ENCODE assay signal across 12 cellular contexts in the genomic region with DNA sequence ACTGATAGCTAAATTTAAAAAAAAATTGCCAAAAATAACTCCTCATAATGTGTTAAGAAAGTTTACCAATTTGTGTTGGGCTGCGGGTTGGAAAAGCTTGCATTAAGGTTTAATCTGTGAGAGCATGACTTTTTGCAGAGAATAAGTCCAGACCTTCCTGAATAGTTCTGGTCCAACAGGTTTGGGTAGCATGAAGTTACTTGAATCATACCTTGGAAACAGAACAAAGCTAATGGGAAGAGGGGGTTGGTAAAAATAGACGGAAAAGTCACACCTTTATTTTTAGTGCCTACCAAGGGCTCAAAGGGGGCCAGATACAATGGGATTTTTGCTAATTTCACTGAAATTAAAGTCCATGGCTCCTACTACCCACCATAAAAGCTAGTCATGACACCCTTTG. TPM values are rescaled to one million over a fixed set of nuclear protein-coding genes. Genes with fewer than 3 reads are reported as not detected.
A peak's percentile ranks its signal among the peaks of the same experiment; 100 is the strongest.
DNase-seq lines count a peak whose midpoint lies in the region; ATAC-seq and TF ChIP-seq lines count a peak whose summit lies in the region.
"Had no signal": no experiment of that assay in that cellular context is flagged by ENCODE, and none has a peak within 500 bp of the region (broad histone marks: within the 10 kb centered on the region; RNA-seq: fewer than 3 reads in every experiment).

No MANE protein-coding gene starts in this region.

- TF ChIP-seq CTCF in mammary epithelial cell (conservative IDR thresholded peaks at IDR 0.05 in 1 of 2, IDR thresholded peaks at IDR 0.05 in 1 of 2; ENCODE audit: extremely low read depth in 1 of 2, insufficient read depth in 1 of 2, low read depth in 1 of 2, low read length in 2 of 2) (no peak), gastrocnemius medialis (IDR thresholded peaks at IDR 0.05 in 4 of 5, conservative IDR thresholded peaks at IDR 0.05 in 1 of 5) (no peak), coronary artery (IDR thresholded peaks at IDR 0.05) (no peak)

- peak overlapping the region; percentile 20 for H3K27ac Mint-ChIP-seq in T-helper 2 cell treated with Interferon-gamma antibody and Interleukin-4, amounts not matched to agents 5 μg/mL and 100 μg/mL, for 36 hours

- no TSS peak for BruUV-seq in mammary epithelial cell (replicated peaks; lab: Mats Ljungman, UMichigan)

- intact Hi-C loops in mammary epithelial cell (cut with micrococcal nuclease) (no loop called here), gastrocnemius medialis (cut with DNase I; ENCODE audit: low total_unique reads) (no loop called here)

- CTCF ChIA-PET in mammary epithelial cell (lab: Charles Lee; ENCODE audit: low non-redundant PET), result no interaction called here

- WGBS in mammary epithelial cell (ENCODE audit: low coverage, missing lambda C conversion rate), result 0% methylated on average over 2 of the region's 2 CpGs

- H3K4me3 ChIP-seq in mammary epithelial cell (replicated peaks in 1 of 3; ENCODE audit: insufficient read depth in 1 of 3, low read depth in 2 of 3, low read length in 3 of 3) (peak overlapping the region in 1 of 3 experiments; percentile 21), gastrocnemius medialis (no peak overlapping the region), coronary artery (no peak overlapping the region)
- H3K4me3 ChIP-seq: tibial nerve had no signal

- ATAC-seq in gastrocnemius medialis (no peak), HG02870 (IDR thresholded peaks at IDR 0.05; ENCODE audit: unreplicated experiment) (no peak)

- H3K9me3 ChIP-seq in mammary epithelial cell (replicated peaks; ENCODE audit: insufficient read depth, low read length), result no peaks in the 10 kb centered on the region
- no peaks in the 10 kb centered on the region for H3K9me3 ChIP-seq in gastrocnemius medialis
- H3K9me3 ChIP-seq: tibial nerve had no signal

- no peaks in the 10 kb centered on the region for H4K20me1 ChIP-seq in mammary epithelial cell (ENCODE audit: insufficient read depth, low read length)

- H3K36me3 Mint-ChIP-seq in T-helper 2 cell treated with Interferon-gamma antibody and Interleukin-4, amounts not matched to agents 5 μg/mL and 100 μg/mL, for 36 hours (ENCODE audit: low read depth), result peaks cover 33% of the 10 kb centered on the region

- TF ChIP-seq RAD21 in Ishikawa (IDR thresholded peaks at IDR 0.05; ENCODE audit: low read depth), result no peak

- no peak overlapping the region for H2AFZ ChIP-seq in mammary epithelial cell (ENCODE audit: low read depth, low read length)

- H3K4me1 ChIP-seq in mammary epithelial cell (ENCODE audit: insufficient read depth, low read length), result peaks cover 53% of the 10 kb centered on the region
- H3K4me1 ChIP-seq in gastrocnemius medialis, result peaks cover 80% of the 10 kb centered on the region in 2 donors

- dilution Hi-C loops in mammary epithelial cell (cut with HindIII; ENCODE audit: low sequenced_read_pairs), result no loop called here

- H3K36me3 ChIP-seq in mammary epithelial cell (ENCODE audit: insufficient read depth, low read length), result peaks cover 44% of the 10 kb centered on the region
- H3K36me3 ChIP-seq in gastrocnemius medialis, result peaks cover 0 to 26% of the 10 kb centered on the region in 2 donors
- H3K36me3 ChIP-seq: WERI-Rb-1 had no signal

- no peak for DNase-seq in T-helper 2 cell treated with Interferon-gamma antibody and Interleukin-4, amounts not matched to agents 5 μg/mL and 100 μg/mL, for 36 hours (ENCODE audit: low spot score)
- DNase-seq in T-helper 2 cell, result no peak
- DNase-seq in mammary epithelial cell, result peak; percentile 52
- DNase-seq in gastrocnemius medialis, result no peak
- no peak for DNase-seq in coronary artery (ENCODE audit: low spot score)
- no peak for DNase-seq in NCI-H1694 treated with DMSO at 0.1 percent for 48 hours (lab: John Stamatoyannopoulos, UW)
- DNase-seq: NCI-H1105 treated with DMSO at 0.1 percent for 48 hours; stimulated activated CD4-positive, alpha-beta T cell treated with anti-CD3 and anti-CD28 coated beads, Interleukin-2, amount 100 ng/mL, for 24 hours; WERI-Rb-1 had no signal

- in situ Hi-C loops in mammary epithelial cell (cut with MboI; ENCODE audit: low sequenced_read_pairs in 2 of 2), result no loop called here
- in situ Hi-C loops in gastrocnemius medialis (cut with MboI; ENCODE audit: low sequenced_read_pairs in 4 of 4), result no loop called here

- peak overlapping the region; percentile 97 for H3K4me2 ChIP-seq in mammary epithelial cell (ENCODE audit: insufficient read depth, low read depth, low read length)

- no peak overlapping the region for H3K9ac ChIP-seq in mammary epithelial cell (ENCODE audit: insufficient read depth, low read length)

- H3K27ac ChIP-seq in mammary epithelial cell (ENCODE audit: insufficient read depth, low read depth, low read length) (no peak overlapping the region), gastrocnemius medialis (peak overlapping the region; percentile 92 to 98 (median 97)), coronary artery (no peak overlapping the region)
- H3K27ac ChIP-seq: tibial nerve, WERI-Rb-1 had no signal

- H3K79me2 ChIP-seq in mammary epithelial cell (ENCODE audit: insufficient read depth, low read length), result peaks cover 60% of the 10 kb centered on the region

- no peak for TF ChIP-seq POLR2A in gastrocnemius medialis (IDR thresholded peaks at IDR 0.05)

- no peak for TF ChIP-seq EP300 in Ishikawa (IDR thresholded peaks at IDR 0.05; ENCODE audit: borderline replicate concordance)

- H3K9me3 Mint-ChIP-seq in T-helper 2 cell treated with Interferon-gamma antibody and Interleukin-4, amounts not matched to agents 5 μg/mL and 100 μg/mL, for 36 hours, result no peaks in the 10 kb centered on the region

- H3K4me3 Mint-ChIP-seq in T-helper 2 cell treated with Interferon-gamma antibody and Interleukin-4, amounts not matched to agents 5 μg/mL and 100 μg/mL, for 36 hours, result peak overlapping the region; percentile 78

- no peaks in the 10 kb centered on the region for H3K27me3 ChIP-seq in mammary epithelial cell (ENCODE audit: insufficient read depth, low read length)
- H3K27me3 ChIP-seq in gastrocnemius medialis, result no peaks in the 10 kb centered on the region
- H3K27me3 ChIP-seq: tibial nerve had no signal

- peaks cover 48% of the 10 kb centered on the region for H3K4me1 Mint-ChIP-seq in T-helper 2 cell treated with Interferon-gamma antibody and Interleukin-4, amounts not matched to agents 5 μg/mL and 100 μg/mL, for 36 hours (ENCODE audit: low read depth)

- H3K27me3 Mint-ChIP-seq in T-helper 2 cell treated with Interferon-gamma antibody and Interleukin-4, amounts not matched to agents 5 μg/mL and 100 μg/mL, for 36 hours (ENCODE audit: low read depth), result no peaks in the 10 kb centered on the region

TF ChIP-seq in Ishikawa, 13 proteins besides CTCF, POLR2A, EP300 and RAD21:
- TF ChIP-seq YY1 (IDR thresholded peaks at IDR 0.05; ENCODE audit: low read depth) (no peak), TAF1 (IDR thresholded peaks at IDR 0.05; ENCODE audit: low read depth) (no peak), NFIC (IDR thresholded peaks at IDR 0.05) (peak; percentile 42; the same call in 1 of the 2 replicates)

RNA-seq across cellular contexts. Expression of a gene that starts 17.1 kb away (rescaled TPM):
- 100 to 1,000 TPM; 118 to 185 TPM for total RNA-seq in mammary epithelial cell
- polyA plus RNA-seq in mammary epithelial cell, result 62.8 TPM
- 219 TPM for polyA minus RNA-seq in mammary epithelial cell
- 100 to 1,000 TPM; 115 to 188 (median 156) TPM for total RNA-seq in gastrocnemius medialis

Comparison
In these comparisons a context has a peak if more than half of its experiments do, and no peak if none do; other contexts are left out.
1. H3K27ac ChIP-seq: peak in gastrocnemius medialis (4 of 4); none in mammary epithelial cell (single experiment) and coronary artery (0 of 2).